Comparison of ENCODE assay signal across 21 cellular contexts in genomic region chr13:53545340-53545941, GRCh38.
DNase-seq lines count a peak whose midpoint lies in the region; ATAC-seq and TF ChIP-seq lines count a peak whose summit lies in the region.
"Had no signal": no experiment of that assay in that cellular context is flagged by ENCODE, and none has a peak within 500 bp of the region (broad histone marks: within the 10 kb centered on the region; RNA-seq: fewer than 3 reads in every experiment).

No MANE protein-coding gene starts in this region.

- H3K4me1 ChIP-seq in mucosa of descending colon (ENCODE audit: low read depth) = no peaks in the 10 kb centered on the region
- no peaks in the 10 kb centered on the region for H3K4me1 ChIP-seq in upper lobe of right lung
- H3K4me1 ChIP-seq: BLaER1, Peyer's patch, SJCRH30 had no signal

- intact Hi-C loops in mucosa of descending colon (cut with DNase I, micrococcal nuclease) (no loop called here), upper lobe of right lung (cut with DNase I) (no loop called here)

- DNase-seq in NCI-H82 (lab: John Stamatoyannopoulos, UW) (peak; percentile 6), NCI-H82 treated with DMSO at 0.1 percent for 48 hours (lab: John Stamatoyannopoulos, UW; ENCODE audit: unreplicated experiment) (no peak), iPS DF 19.7 (ENCODE audit: low read depth, low spot score) (peak; percentile 17), mucosa of descending colon (no peak), upper lobe of right lung (no peak), cerebellar nuclear complex (lab: John Stamatoyannopoulos, UW) (no peak), NOMO-1 treated with dmso at 0.1 percent for 144 hours (lab: John Stamatoyannopoulos, UW; ENCODE audit: unreplicated experiment) (no peak), DMS53 (lab: John Stamatoyannopoulos, UW) (no peak)
- DNase-seq: ACHN; CD4-positive, alpha-beta T cell; COR-L47; DND-41; Karpas-422; NCI-H1417; NCI-H1694 treated with DMSO at 0.1 percent for 48 hours; NCI-H510A; Peyer's patch; SJCRH30 had no signal

- no peak overlapping the region for H3K27ac ChIP-seq in upper lobe of right lung
- H3K27ac ChIP-seq: 22Rv1, BLaER1, Peyer's patch, SJCRH30 had no signal

- H3K36me3 ChIP-seq in mucosa of descending colon (ENCODE audit: low read depth) (no peaks in the 10 kb centered on the region), upper lobe of right lung (no peaks in the 10 kb centered on the region)
- H3K36me3 ChIP-seq: BLaER1, Peyer's patch, SJCRH30 had no signal

- peak; percentile 8 for ATAC-seq in mucosa of descending colon
- peak; percentile 36 for ATAC-seq in upper lobe of right lung
- ATAC-seq: HCT116 had no signal

- no peaks in the 10 kb centered on the region for H3K27me3 ChIP-seq in upper lobe of right lung
- H3K27me3 ChIP-seq: BLaER1, Peyer's patch, SJCRH30 had no signal

- H3K9me3 ChIP-seq in mucosa of descending colon (no peaks in the 10 kb centered on the region), upper lobe of right lung (no peaks in the 10 kb centered on the region)
- H3K9me3 ChIP-seq: BLaER1, Peyer's patch, SJCRH30 had no signal

- TF ChIP-seq CTCF in mucosa of descending colon (IDR thresholded peaks at IDR 0.05) (no peak), upper lobe of right lung (IDR thresholded peaks at IDR 0.05) (no peak)

- H3K4me3 ChIP-seq in mucosa of descending colon = no peak overlapping the region
- H3K4me3 ChIP-seq in upper lobe of right lung = no peak overlapping the region
- H3K4me3 ChIP-seq: BLaER1, Peyer's patch, SJCRH30 had no signal

Comparison
In these comparisons a context has a peak if more than half of its experiments do, and no peak if none do; other contexts are left out.
1. DNase-seq: peak in NCI-H82 (single experiment) and iPS DF 19.7 (single experiment); none in NCI-H82 treated with DMSO at 0.1 percent for 48 hours (single experiment), mucosa of descending colon (0 of 3), upper lobe of right lung (single experiment), cerebellar nuclear complex (0 of 2), NOMO-1 treated with dmso at 0.1 percent for 144 hours (single experiment) and DMS53 (single experiment).